Comparison of ENCODE assay signal across 8 cellular contexts in the genomic region with DNA sequence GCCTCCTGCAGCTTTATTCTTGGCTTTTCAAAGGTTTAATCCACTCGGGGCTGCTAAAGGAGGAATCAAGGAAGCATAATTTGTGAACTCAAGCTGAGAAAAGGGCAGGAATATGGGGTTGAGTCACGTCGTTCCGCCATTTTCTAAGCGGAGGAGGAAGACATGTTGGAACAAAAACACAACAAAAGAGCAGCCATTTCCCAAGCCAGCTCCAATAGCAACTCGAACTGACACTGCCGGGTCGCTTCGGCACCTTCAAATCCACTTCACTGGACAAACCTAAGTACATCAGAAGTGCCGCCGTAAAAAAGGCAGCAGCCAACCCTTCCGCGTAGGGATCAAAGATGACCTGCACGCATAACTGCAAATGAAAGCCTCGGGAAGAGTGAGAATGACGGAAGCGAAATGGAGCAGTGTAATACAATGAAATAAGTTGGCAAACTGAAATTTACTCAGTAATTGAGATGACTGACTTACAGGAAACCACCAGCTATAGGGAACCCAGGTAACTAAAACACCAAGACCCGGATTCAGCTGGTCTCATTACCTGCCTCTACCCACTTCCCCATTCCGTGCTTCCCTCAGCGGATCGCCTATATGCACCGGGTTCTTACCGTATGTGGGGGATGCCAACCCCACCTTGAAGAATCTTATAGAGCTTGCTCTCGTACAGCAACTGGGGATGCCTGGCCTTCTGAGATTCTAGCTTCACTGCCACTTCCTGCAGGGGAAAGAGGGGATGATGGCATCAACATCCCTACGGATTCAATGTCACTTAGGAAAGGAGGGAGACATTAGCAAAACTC. TPM values are rescaled to one million over a fixed set of nuclear protein-coding genes. Genes with fewer than 3 reads are reported as not detected.
DNase-seq lines count a peak whose midpoint lies in the region; ATAC-seq, FAIRE-seq and TF ChIP-seq lines count a peak whose summit lies in the region.

No MANE protein-coding gene starts in this region.

- peaks cover 24 to 46% of the 10 kb centered on the region in 2 experiments for H3K36me3 ChIP-seq in SK-N-SH (replicated peaks in 1 of 2; ENCODE audit: control insufficient read depth in 1 of 2, insufficient read depth in 2 of 2, low read length in 1 of 2)
- H3K36me3 ChIP-seq in K562 (ENCODE audit: control insufficient read depth, insufficient read depth, low read length) = peaks cover 58% of the 10 kb centered on the region
- H3K36me3 ChIP-seq in kidney (ENCODE audit: control insufficient read depth in 1 of 2, insufficient read depth in 2 of 2, low read length in 2 of 2) = peaks cover 8 to 21% of the 10 kb centered on the region in 2 donors

- peak; percentile 24 for DNase-seq in COLO668 (lab: John Stamatoyannopoulos, UW; ENCODE audit: unreplicated experiment)
- peak; percentile 62 for DNase-seq in Jurkat, Clone E6-1 (ENCODE audit: low read depth, low spot score)
- peak; percentile 46 for DNase-seq in SK-N-SH
- peak in 2 of 4 experiments; percentile 46 to 58 for DNase-seq in K562 (ENCODE audit: extremely low read depth in 1 of 4, low spot score in 3 of 4)
- no peak for DNase-seq in kidney
- peak; percentile 31 for DNase-seq in stimulated activated CD4-positive, alpha-beta T cell treated with anti-CD3 and anti-CD28 coated beads, Interleukin-1b, Interleukin-23, amount 100 ng/mL, for 48 hours
- DNase-seq in GOT3 (lab: John Stamatoyannopoulos, UW) = no peak

- ATAC-seq in GM19455 (IDR thresholded peaks at IDR 0.05; ENCODE audit: unreplicated experiment) (peak; percentile 31), K562 (peak; percentile 18)

- H3F3A ChIP-seq in SK-N-SH (replicated peaks; ENCODE audit: insufficient read depth) = peaks cover 12% of the 10 kb centered on the region

- peaks cover 8 to 15% of the 10 kb centered on the region in 2 experiments; a peak in 3 of 4 replicates for H3K4me1 ChIP-seq in SK-N-SH (ENCODE audit: control insufficient read depth in 1 of 2, insufficient read depth in 2 of 2, low read depth in 1 of 2, low read length in 1 of 2)
- H3K4me1 ChIP-seq in K562 (replicated peaks in 1 of 2; ENCODE audit: control insufficient read depth in 2 of 2, insufficient read depth in 2 of 2, low read length in 2 of 2) = peaks cover 12 to 14% of the 10 kb centered on the region in 2 experiments; a peak in 4 of 5 replicates
- H3K4me1 ChIP-seq in kidney (ENCODE audit: control insufficient read depth in 1 of 2, insufficient read depth in 1 of 2, low read depth in 1 of 2, low read length in 2 of 2) = peaks cover 15 to 19% of the 10 kb centered on the region in 2 donors

- H4K20me1 ChIP-seq in SK-N-SH (ENCODE audit: insufficient read depth) (peaks cover 31% of the 10 kb centered on the region), K562 (replicated peaks; ENCODE audit: control insufficient read depth, insufficient read depth, low read length) (peaks cover 13% of the 10 kb centered on the region; the same call in 1 of the 2 replicates)

- no peaks in the 10 kb centered on the region for H3K9me2 ChIP-seq in SK-N-SH

- H3K27ac ChIP-seq in SK-N-SH (ENCODE audit: low read depth in 2 of 2, low read length in 1 of 2) (peak overlapping the region; percentile 88 to 96), K562 (ENCODE audit: extremely low read depth, low read depth, low read length) (peak overlapping the region; percentile 82), kidney (ENCODE audit: low read depth in 2 of 2, low read length in 2 of 2) (peak overlapping the region; percentile 97 to 98)

- TF ChIP-seq EP300 in SK-N-SH (IDR thresholded peaks at IDR 0.05; ENCODE audit: borderline replicate concordance in 1 of 2, low read depth in 1 of 2, low read length in 1 of 2) = no peak
- no peak for TF ChIP-seq EP300 in K562 (IDR thresholded peaks at IDR 0.05; ENCODE audit: low read length)

- TF ChIP-seq RAD21 in SK-N-SH (IDR thresholded peaks at IDR 0.05; ENCODE audit: low read length) (no peak), K562 (CRISPR knock-in tag; conservative IDR thresholded peaks at IDR 0.05 in 1 of 2, IDR thresholded peaks at IDR 0.05 in 1 of 2) (no peak)

- H3K4me2 ChIP-seq in SK-N-SH = peak overlapping the region; percentile 96
- H3K4me2 ChIP-seq in K562 (ENCODE audit: insufficient read depth, low read length) = peak overlapping the region; percentile 94

- FAIRE-seq in K562 (lab: Jason Lieb, UNC) (peak; percentile 87), kidney (lab: Jason Lieb, UNC) (no peak)

- BruUV-seq in K562 (replicated peaks; lab: Mats Ljungman, UMichigan) = TSS peak; percentile 40

- in situ Hi-C loops in K562 (cut with MboI) = loop anchor here (5.0 to 25.0 kb wide), 3 partner anchors 107 to 412 kb away; partner anchors contain the start of gene ABLIM3

- no peaks in the 10 kb centered on the region for H3K9me1 ChIP-seq in K562 (ENCODE audit: control insufficient read depth, insufficient read depth, low read length)

- H3K27me3 ChIP-seq in SK-N-SH (ENCODE audit: insufficient read depth) (no peaks in the 10 kb centered on the region), K562 (ENCODE audit: control insufficient read depth in 2 of 2, insufficient read depth in 2 of 2, low read length in 2 of 2) (no peaks in the 10 kb centered on the region)

- H3K4me3 ChIP-seq in Jurkat, Clone E6-1 (ENCODE audit: low read length) = peak overlapping the region; percentile 99
- peak overlapping the region; percentile 88 to 95 for H3K4me3 ChIP-seq in SK-N-SH (ENCODE audit: low read depth in 2 of 2, low read length in 1 of 2)
- peak overlapping the region; percentile 97 for H3K4me3 ChIP-seq in K562
- peak overlapping the region; percentile 89 to 99 for H3K4me3 ChIP-seq in kidney (ENCODE audit: low read length in 2 of 2)

- H3K9ac ChIP-seq in SK-N-SH = peak overlapping the region; percentile 100
- peak overlapping the region; percentile 98 to 100 for H3K9ac ChIP-seq in K562 (ENCODE audit: insufficient read depth in 1 of 2, low read depth in 2 of 2, low read length in 2 of 2)
- peak overlapping the region; percentile 99 to 100 for H3K9ac ChIP-seq in kidney (ENCODE audit: low read length in 2 of 2)

- no peak; the same call in 1 of the 2 replicates for TF ChIP-seq POLR2A in K562 (conservative IDR thresholded peaks at IDR 0.05)

- no peak overlapping the region for H2AFZ ChIP-seq in SK-N-SH (ENCODE audit: low read depth)
- peak overlapping the region; percentile 26 for H2AFZ ChIP-seq in K562 (ENCODE audit: low read depth, low read length)

- peaks cover 76% of the 10 kb centered on the region for H3K79me2 ChIP-seq in SK-N-SH (ENCODE audit: insufficient read depth)
- peaks cover 75% of the 10 kb centered on the region for H3K79me2 ChIP-seq in K562 (ENCODE audit: control insufficient read depth, insufficient read depth, low read length)

- TF ChIP-seq CTCF in SK-N-SH (IDR thresholded peaks at IDR 0.05) (no peak), K562 (IDR thresholded peaks at IDR 0.05 in 2 of 3, conservative IDR thresholded peaks at IDR 0.05 in 1 of 3; ENCODE audit: insufficient read depth in 2 of 3, low read depth in 1 of 3, low read length in 3 of 3) (no peak), kidney (IDR thresholded peaks at IDR 0.05; ENCODE audit: borderline replicate concordance, extremely low read depth, insufficient read depth) (no peak)

- 1% methylated on average over 25 of the region's 25 CpGs for WGBS in SK-N-SH (ENCODE audit: low lambda C conversion rate)
- under 1% methylated on average over 25 of the region's 25 CpGs for WGBS in K562 (ENCODE audit: insufficient coverage, low coverage, missing lambda C conversion rate)

- intact Hi-C loops in K562 (cut with micrococcal nuclease) = no loop called here
- intact Hi-C loops in kidney (cut with DNase I) = no loop called here

- CTCF ChIA-PET in SK-N-SH (lab: Yijun Ruan, JAX) (interaction anchor here (0.8 to 7.0 kb wide), 14 partner anchors 12 to 303 kb away, joined by 3 to 79 read pairs (median 3); no protein-coding TSS in a partner anchor), K562 (lab: Yijun Ruan, JAX; ENCODE audit: low intra/inter-chr PET ratio) (no interaction called here)

- no peaks in the 10 kb centered on the region for H3K9me3 ChIP-seq in SK-N-SH
- H3K9me3 ChIP-seq in K562 (replicated peaks; ENCODE audit: control insufficient read depth, insufficient read depth, low read depth, low read length) = no peaks in the 10 kb centered on the region
- no peaks in the 10 kb centered on the region for H3K9me3 ChIP-seq in kidney (ENCODE audit: control insufficient read depth in 1 of 2, low read length in 2 of 2)

- POLR2A ChIA-PET in SK-N-SH (lab: Yijun Ruan, JAX) = no interaction called here
- POLR2A ChIA-PET in K562 (lab: Yijun Ruan, JAX) = interaction anchor here (0.6 to 3.6 kb wide), 25 partner anchors 8 to 182 kb away, joined by 3 to 13 read pairs (median 3); no protein-coding TSS in a partner anchor

RNA-seq across cellular contexts. Expression of gene CSNK1A1, which starts 1.6 kb away (rescaled TPM):
- polyA plus RNA-seq in Jurkat, Clone E6-1 (2012; ENCODE audit: insufficient read depth, insufficient read length) = 134 TPM
- polyA plus RNA-seq in SK-N-SH (2012; rRNA removed) (70.7 and 96.6 TPM in 2 replicates), K562 (2011; rRNA removed) (138 and 185 TPM in 2 replicates), K562 (2014; fragmentation: Illumina TruSeq; extraction: Trizol) (120 and 133 TPM in 2 replicates), K562 (2014; fragmentation: Nextera tagmentation; extraction: Ambion mirVana) (10 to 100 TPM; 49.1 to 63.3 TPM), K562 (2014; rRNA removed) (116 and 117 TPM in 2 replicates), kidney (ENCODE audit: insufficient read depth, low read depth, low replicate concordance) (63.9 TPM)
- polyA plus RNA-seq in SK-N-SH (2012; cell fraction: cytosol; rRNA removed) = 109 and 118 TPM in 2 replicates
- 63.2 and 77.8 TPM in 2 replicates for polyA plus RNA-seq in SK-N-SH (2012; cell fraction: nucleus; rRNA removed)
- total RNA-seq in K562 (2011; cell fraction: chromatin; rRNA removed; ENCODE audit: low replicate concordance) = 130 and 191 TPM in 2 replicates
- total RNA-seq in K562 (2011; cell fraction: nucleolus; rRNA removed) = 70.5 and 71.3 TPM in 2 replicates
- total RNA-seq in K562 (2011; cell fraction: nucleoplasm; rRNA removed) = 97.4 and 136 TPM in 2 replicates
- total RNA-seq in K562 (2014; rRNA removed) (196 TPM in 2 replicates), K562 (2014; rRNA removed; fragmentation: Illumina TruSeq; extraction: Trizol) (192 and 220 TPM in 2 replicates), K562 (2015; rRNA removed; fragmentation: Illumina TruSeq; extraction: Trizol) (141 and 154 TPM in 2 replicates), K562 (2021) (186 and 196 TPM in 2 replicates), kidney (221 TPM)
- polyA plus RNA-seq in K562 (2011; cell fraction: cytosol; rRNA removed) = 64.6 and 80.0 TPM in 2 replicates
- 60.4 and 64.4 TPM in 2 replicates for polyA plus RNA-seq in K562 (2011; cell fraction: nucleus; rRNA removed)
- polyA plus RNA-seq in K562 (2012) = 86.1 and 129 TPM in 2 replicates
- 262 and 295 TPM in 2 replicates for polyA minus RNA-seq in K562 (2011; rRNA and poly(A)+ RNA removed)
- 105 and 106 TPM in 2 replicates for polyA minus RNA-seq in K562 (2011; cell fraction: cytosol; rRNA and poly(A)+ RNA removed)
- 88.7 and 149 TPM in 2 replicates for polyA minus RNA-seq in K562 (2011; cell fraction: nucleus; rRNA and poly(A)+ RNA removed)

RNA-seq across cellular contexts. Expression of gene ARHGEF37, which starts 31.6 kb away (rescaled TPM):
- not detected for polyA plus RNA-seq in Jurkat, Clone E6-1 (2012; ENCODE audit: insufficient read depth, insufficient read length)
- polyA plus RNA-seq in SK-N-SH (2012; rRNA removed) (0.94 and 1.3 TPM in 2 replicates), K562 (2011; rRNA removed) (0.04 TPM in 2 replicates), K562 (2014; fragmentation: Illumina TruSeq; extraction: Trizol) (0.04 TPM in 1 of 2 replicates, not detected in the other), K562 (2014; fragmentation: Nextera tagmentation; extraction: Ambion mirVana) (under 1 TPM; 0.17 to 0.25 TPM), K562 (2014; rRNA removed) (0.01 TPM in 1 of 2 replicates, not detected in the other), kidney (ENCODE audit: insufficient read depth, low read depth, low replicate concordance) (6.9 TPM)
- polyA plus RNA-seq in SK-N-SH (2012; cell fraction: cytosol; rRNA removed) = 0.76 and 1.1 TPM in 2 replicates
- polyA plus RNA-seq in SK-N-SH (2012; cell fraction: nucleus; rRNA removed) = 1.2 and 2.1 TPM in 2 replicates
- total RNA-seq in K562 (2011; cell fraction: chromatin; rRNA removed; ENCODE audit: low replicate concordance) = 0.11 TPM in 1 of 2 replicates, not detected in the other
- not detected in 2 replicates for total RNA-seq in K562 (2011; cell fraction: nucleolus; rRNA removed)
- total RNA-seq in K562 (2011; cell fraction: nucleoplasm; rRNA removed) = 0.15 TPM in 1 of 2 replicates, not detected in the other
- total RNA-seq in K562 (2014; rRNA removed) (0.05 TPM in 1 of 2 replicates, not detected in the other), K562 (2014; rRNA removed; fragmentation: Illumina TruSeq; extraction: Trizol) (0.04 and 0.06 TPM in 2 replicates), K562 (2015; rRNA removed; fragmentation: Illumina TruSeq; extraction: Trizol) (0.14 TPM in 1 of 2 replicates, not detected in the other), K562 (2021) (0.27 and 0.51 TPM in 2 replicates), kidney (21.8 TPM)
- polyA plus RNA-seq in K562 (2011; cell fraction: cytosol; rRNA removed) = 0.01 TPM in 2 replicates
- 0.09 TPM in 1 of 2 replicates, not detected in the other for polyA plus RNA-seq in K562 (2011; cell fraction: nucleus; rRNA removed)
- 0.05 and 0.21 TPM in 2 replicates for polyA plus RNA-seq in K562 (2012)
- not detected in 2 replicates for polyA minus RNA-seq in K562 (2011; rRNA and poly(A)+ RNA removed)
- polyA minus RNA-seq in K562 (2011; cell fraction: cytosol; rRNA and poly(A)+ RNA removed) = 2.0 TPM in 1 of 2 replicates, not detected in the other
- 0.13 TPM in 1 of 2 replicates, not detected in the other for polyA minus RNA-seq in K562 (2011; cell fraction: nucleus; rRNA and poly(A)+ RNA removed)

Comparison
In these comparisons a context has a peak if more than half of its experiments do, and no peak if none do; other contexts are left out.
1. DNase-seq: peak in COLO668 (single experiment), Jurkat, Clone E6-1 (single experiment), SK-N-SH (single experiment) and stimulated activated CD4-positive, alpha-beta T cell treated with anti-CD3 and anti-CD28 coated beads, Interleukin-1b, Interleukin-23, amount 100 ng/mL, for 48 hours (single experiment); none in kidney (single experiment) and GOT3 (single experiment).
2. Peak in every context shown above with its lines, with median percentiles within 50 percentile points of each other: H3K4me3 ChIP-seq, H3K27ac ChIP-seq and H3K9ac ChIP-seq.